ENCODE assay signal across 9 cellular contexts in the genomic region with DNA sequence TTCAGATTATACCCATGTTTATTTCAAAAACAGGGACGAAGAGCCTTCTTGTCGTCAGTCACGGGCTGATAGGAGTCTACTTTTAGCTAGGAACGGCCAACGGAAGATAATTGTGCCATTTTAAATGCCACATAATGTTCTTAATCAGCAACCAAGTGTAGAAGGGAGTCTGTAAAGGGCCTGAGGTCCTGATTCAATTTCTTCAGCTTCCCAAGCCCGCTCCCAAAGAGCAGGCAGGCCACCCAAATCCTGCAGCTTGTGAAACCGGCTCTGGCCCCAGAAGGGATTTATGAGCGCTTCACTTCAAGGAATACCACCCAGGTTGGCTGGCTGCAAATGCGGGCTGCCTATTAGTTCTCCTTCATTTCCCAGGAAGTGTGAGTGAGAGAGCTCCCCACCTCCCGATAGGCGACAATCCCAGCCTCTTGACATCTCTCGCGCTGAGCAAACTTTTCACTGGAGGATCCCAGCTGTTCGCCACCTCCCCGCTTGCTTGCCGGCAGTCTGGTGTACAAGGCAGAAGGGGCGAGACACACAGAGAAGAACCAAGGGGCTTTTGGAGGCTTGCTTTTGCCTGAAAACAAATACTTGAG.
DNase-seq lines count a peak whose midpoint lies in the region; ATAC-seq and TF ChIP-seq lines count a peak whose summit lies in the region.
"Had no signal": no experiment of that assay in that cellular context is flagged by ENCODE, and none has a peak within 500 bp of the region (broad histone marks: within the 10 kb centered on the region; RNA-seq: fewer than 3 reads in every experiment).

No MANE protein-coding gene starts in this region.

- no peak overlapping the region for H3K27ac ChIP-seq in WERI-Rb-1
- no peak overlapping the region for H3K27ac ChIP-seq in parathyroid adenoma
- no peak overlapping the region for H3K27ac ChIP-seq in colonic mucosa

- TF ChIP-seq CTCF in WERI-Rb-1 (IDR thresholded peaks at IDR 0.05; ENCODE audit: low read depth, low read length): no peak
- no peak for TF ChIP-seq CTCF in glutamatergic neuron (IDR thresholded peaks at IDR 0.05; ENCODE audit: partially characterized antibody, unreplicated experiment)
- no peak for TF ChIP-seq CTCF in parathyroid adenoma (IDR thresholded peaks at IDR 0.05)
- no peak for TF ChIP-seq CTCF in colonic mucosa (IDR thresholded peaks at IDR 0.05)

- no peaks in the 10 kb centered on the region for H3K9me3 Mint-ChIP-seq in glutamatergic neuron (ENCODE audit: unreplicated experiment)
- H3K9me3 Mint-ChIP-seq in natural killer cell treated with Interleukin-12 subunit alpha and Interleukin-12 subunit beta and Interleukin-15 and Interleukin-18, amount 100 ng/mL, for 72 hours: no peaks in the 10 kb centered on the region
- no peaks in the 10 kb centered on the region for H3K9me3 Mint-ChIP-seq in activated naive CD4-positive, alpha-beta T cell treated with anti-CD3 and anti-CD28 coated beads, Interleukin-2, amount 50 U/mL, for 72 hours

- peak overlapping the region; percentile 10 for H2AFZ ChIP-seq in parathyroid adenoma

- H3K36me3 ChIP-seq in WERI-Rb-1 (no peaks in the 10 kb centered on the region), parathyroid adenoma (ENCODE audit: control insufficient read depth, insufficient read depth, low read length) (no peaks in the 10 kb centered on the region), colonic mucosa (no peaks in the 10 kb centered on the region)

- no peak overlapping the region for H3K4me2 ChIP-seq in parathyroid adenoma (ENCODE audit: low read length)

- no peak for ATAC-seq in natural killer cell treated with Interleukin-12 subunit alpha and Interleukin-12 subunit beta and Interleukin-15 and Interleukin-18, amount 100 ng/mL, for 72 hours
- ATAC-seq in activated naive CD4-positive, alpha-beta T cell treated with anti-CD3 and anti-CD28 coated beads, Interleukin-2, amount 50 U/mL, for 72 hours: no peak

- no peaks in the 10 kb centered on the region for H3K27me3 ChIP-seq in WERI-Rb-1 (ENCODE audit: insufficient read depth, low read depth, severe bottlenecking)
- no peaks in the 10 kb centered on the region for H3K27me3 ChIP-seq in parathyroid adenoma (ENCODE audit: control insufficient read depth, insufficient read depth, low read length)
- H3K27me3 ChIP-seq in colonic mucosa: no peaks in the 10 kb centered on the region

- no peaks in the 10 kb centered on the region for H3K27me3 Mint-ChIP-seq in glutamatergic neuron (ENCODE audit: unreplicated experiment)
- H3K27me3 Mint-ChIP-seq in natural killer cell treated with Interleukin-12 subunit alpha and Interleukin-12 subunit beta and Interleukin-15 and Interleukin-18, amount 100 ng/mL, for 72 hours: peaks cover 28 to 49% of the 10 kb centered on the region in 2 donors

- DNase-seq in Daoy (ENCODE audit: low read depth) (peak; percentile 72), WERI-Rb-1 (peak; percentile 17), glutamatergic neuron (peak; percentile 23), colonic mucosa (no peak), LoVo (ENCODE audit: low spot score) (no peak)
- no peak for DNase-seq in natural killer cell treated with Interleukin-12 subunit alpha and Interleukin-12 subunit beta and Interleukin-15 and Interleukin-18, amount 100 ng/mL, for 72 hours (ENCODE audit: low spot score)
- DNase-seq in activated naive CD4-positive, alpha-beta T cell treated with anti-CD3 and anti-CD28 coated beads, Interleukin-2, amount 50 U/mL, for 72 hours (ENCODE audit: low spot score in 2 of 2): no peak

- intact Hi-C loops in colonic mucosa (cut with DNase I): no loop called here

- no peak overlapping the region for H3K27ac Mint-ChIP-seq in glutamatergic neuron (ENCODE audit: unreplicated experiment)
- no peak overlapping the region for H3K27ac Mint-ChIP-seq in natural killer cell treated with Interleukin-12 subunit alpha and Interleukin-12 subunit beta and Interleukin-15 and Interleukin-18, amount 100 ng/mL, for 72 hours
- H3K27ac Mint-ChIP-seq in activated naive CD4-positive, alpha-beta T cell treated with anti-CD3 and anti-CD28 coated beads, Interleukin-2, amount 50 U/mL, for 72 hours: no peak overlapping the region
- H3K27ac Mint-ChIP-seq: activated naive CD8-positive, alpha-beta T cell had no signal

- H3K9me3 ChIP-seq in WERI-Rb-1 (ENCODE audit: severe bottlenecking): peaks cover 4% of the 10 kb centered on the region
- H3K9me3 ChIP-seq in parathyroid adenoma (ENCODE audit: control insufficient read depth, low read length): no peaks in the 10 kb centered on the region
- no peaks in the 10 kb centered on the region for H3K9me3 ChIP-seq in colonic mucosa

- H3K4me1 ChIP-seq in parathyroid adenoma (peaks cover 8% of the 10 kb centered on the region), colonic mucosa (no peaks in the 10 kb centered on the region)

- H3K4me3 ChIP-seq in WERI-Rb-1 (ENCODE audit: low read depth, low read length): no peak overlapping the region
- H3K4me3 ChIP-seq in parathyroid adenoma (ENCODE audit: low read depth, low read length): no peak overlapping the region
- H3K4me3 ChIP-seq in colonic mucosa: no peak overlapping the region

- H3K4me1 Mint-ChIP-seq in glutamatergic neuron (ENCODE audit: low read depth, unreplicated experiment): peaks cover 5% of the 10 kb centered on the region
- no peaks in the 10 kb centered on the region for H3K4me1 Mint-ChIP-seq in natural killer cell treated with Interleukin-12 subunit alpha and Interleukin-12 subunit beta and Interleukin-15 and Interleukin-18, amount 100 ng/mL, for 72 hours (ENCODE audit: low read depth in 2 of 2)

- H3K79me2 ChIP-seq in parathyroid adenoma: no peaks in the 10 kb centered on the region

- no peak overlapping the region for H3K4me3 Mint-ChIP-seq in glutamatergic neuron (ENCODE audit: unreplicated experiment)
- no peak overlapping the region for H3K4me3 Mint-ChIP-seq in natural killer cell treated with Interleukin-12 subunit alpha and Interleukin-12 subunit beta and Interleukin-15 and Interleukin-18, amount 100 ng/mL, for 72 hours
- H3K4me3 Mint-ChIP-seq: activated naive CD8-positive, alpha-beta T cell had no signal

- H3K36me3 Mint-ChIP-seq in glutamatergic neuron (ENCODE audit: unreplicated experiment): no peaks in the 10 kb centered on the region
- H3K36me3 Mint-ChIP-seq in natural killer cell treated with Interleukin-12 subunit alpha and Interleukin-12 subunit beta and Interleukin-15 and Interleukin-18, amount 100 ng/mL, for 72 hours: no peaks in the 10 kb centered on the region
- H3K36me3 Mint-ChIP-seq in activated naive CD4-positive, alpha-beta T cell treated with anti-CD3 and anti-CD28 coated beads, Interleukin-2, amount 50 U/mL, for 72 hours: no peaks in the 10 kb centered on the region
- H3K36me3 Mint-ChIP-seq: activated naive CD8-positive, alpha-beta T cell had no signal

- H3K9ac ChIP-seq in parathyroid adenoma (no peak overlapping the region), colonic mucosa (ENCODE audit: low read depth in 2 of 2, low read length in 2 of 2) (peak overlapping the region in 1 of 2 donors; percentile 6)

Comparison
In these comparisons a context has a peak if more than half of its experiments do, and no peak if none do; other contexts are left out.
1. DNase-seq: peak in Daoy (single experiment), WERI-Rb-1 (single experiment) and glutamatergic neuron (single experiment); none in natural killer cell treated with Interleukin-12 subunit alpha and Interleukin-12 subunit beta and Interleukin-15 and Interleukin-18, amount 100 ng/mL, for 72 hours (single experiment), colonic mucosa (single experiment), activated naive CD4-positive, alpha-beta T cell treated with anti-CD3 and anti-CD28 coated beads, Interleukin-2, amount 50 U/mL, for 72 hours (0 of 2) and LoVo (single experiment).